ENCODE assay signal across 1 cellular context in genomic region chr10:11742779-11743298, GRCh38.
TF ChIP-seq lines count a peak whose summit lies in the region.

No MANE protein-coding gene starts in this region.

TF ChIP-seq in endothelial cell of umbilical vein, 7 proteins besides CTCF, POLR2A, EP300 and RAD21 (continued from another document):
- no peak for TF ChIP-seq GATA2 (IDR thresholded peaks at IDR 0.05; ENCODE audit: insufficient read depth, insufficient read length, low read depth, low read length)
- no peak for TF ChIP-seq FOS (IDR thresholded peaks at IDR 0.05; ENCODE audit: borderline replicate concordance, insufficient read depth, low read length)
- TF ChIP-seq, protein P1, sequence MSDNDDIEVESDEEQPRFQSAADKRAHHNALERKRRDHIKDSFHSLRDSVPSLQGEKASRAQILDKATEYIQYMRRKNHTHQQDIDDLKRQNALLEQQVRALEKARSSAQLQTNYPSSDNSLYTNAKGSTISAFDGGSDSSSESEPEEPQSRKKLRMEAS (IDR thresholded peaks at IDR 0.05; ENCODE audit: insufficient read depth, insufficient read length), result no peak
- TF ChIP-seq MYC (IDR thresholded peaks at IDR 0.05; ENCODE audit: low read depth, low read length), result no peak
- no peak for TF ChIP-seq EZH2 (IDR thresholded peaks at IDR 0.05; ENCODE audit: borderline replicate concordance, low read depth, low read length, severe bottlenecking)
TF ChIP-seq in endothelial cell of umbilical vein: peak in this region for 0.
